In the genomic region with DNA sequence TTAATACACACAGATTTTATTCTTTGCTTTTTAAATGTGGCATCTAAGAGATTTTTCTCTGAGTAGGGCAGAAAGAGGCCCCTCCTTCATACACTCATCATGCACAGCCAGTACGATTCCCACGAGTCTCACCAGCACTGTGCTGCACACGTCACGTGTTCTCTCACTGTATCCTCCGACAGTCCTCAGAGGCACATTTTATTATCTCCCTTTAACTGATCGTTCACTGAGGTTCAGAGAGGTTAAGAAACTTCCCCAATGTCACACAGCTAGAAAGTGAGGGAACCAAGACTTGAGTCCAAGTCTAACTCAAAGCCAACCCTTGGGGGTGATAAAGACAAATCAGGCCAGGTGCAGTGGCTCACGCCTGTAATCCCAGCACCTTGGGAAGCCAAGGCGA, we compare ENCODE assay signal across 24 cellular contexts.
DNase-seq lines count a peak whose midpoint lies in the region; ATAC-seq, FAIRE-seq and TF ChIP-seq lines count a peak whose summit lies in the region.
"Had no signal": no experiment of that assay in that cellular context is flagged by ENCODE, and none has a peak within 500 bp of the region (broad histone marks: within the 10 kb centered on the region; RNA-seq: fewer than 3 reads in every experiment).

No MANE protein-coding gene starts in this region.

- H3K4me1 Mint-ChIP-seq in activated CD4-positive, alpha-beta T cell treated with anti-CD3 and anti-CD28 coated beads, Interleukin-2, amount 10 ng/mL, durations not matched to agents 24 days and 14 days: peaks cover 16% of the 10 kb centered on the region
- H3K4me1 Mint-ChIP-seq in activated T-helper 1 cell treated with anti-CD3 and anti-CD28 coated beads, Interleukin-12 subunit alpha, Interleukin-12 subunit beta, Interleukin-2, Interleukin-4 antibody, amounts not matched to agents 30 ng/mL and 10 ng/mL and 1 ng/mL, durations not matched to agents 14 hours and 24 hours and 36 hours (ENCODE audit: low read depth): peaks cover 37% of the 10 kb centered on the region
- H3K4me1 Mint-ChIP-seq in stimulated activated memory B cell treated with anti-CD40 and anti-IgM and Interleukin-4, amounts not matched to agents 10 μg/mL and 1 μg/mL and 100 μg/mL, for 72 hours: peaks cover 17% of the 10 kb centered on the region

- peaks cover 46% of the 10 kb centered on the region for H3K36me3 Mint-ChIP-seq in activated CD4-positive, alpha-beta T cell treated with anti-CD3 and anti-CD28 coated beads, Interleukin-2, amount 10 ng/mL, durations not matched to agents 24 days and 14 days (ENCODE audit: low read depth)
- peaks cover 45% of the 10 kb centered on the region for H3K36me3 Mint-ChIP-seq in activated T-helper 1 cell treated with anti-CD3 and anti-CD28 coated beads, Interleukin-12 subunit alpha, Interleukin-12 subunit beta, Interleukin-2, Interleukin-4 antibody, amounts not matched to agents 30 ng/mL and 10 ng/mL and 1 ng/mL, durations not matched to agents 14 hours and 24 hours and 36 hours (ENCODE audit: low read depth)
- peaks cover 51% of the 10 kb centered on the region for H3K36me3 Mint-ChIP-seq in stimulated activated memory B cell treated with anti-CD40 and anti-IgM and Interleukin-4, amounts not matched to agents 10 μg/mL and 1 μg/mL and 100 μg/mL, for 72 hours

- DNase-seq in activated CD4-positive, alpha-beta T cell treated with anti-CD3 and anti-CD28 coated beads, Interleukin-2, amount 10 ng/mL, durations not matched to agents 24 days and 14 days: no peak
- no peak for DNase-seq in activated CD4-positive, alpha-beta T cell treated with anti-CD3 and anti-CD28 coated beads for 4 hours
- DNase-seq in activated T-helper 1 cell treated with anti-CD3 and anti-CD28 coated beads, Interleukin-12 subunit alpha, Interleukin-12 subunit beta, Interleukin-2, Interleukin-4 antibody, amounts not matched to agents 30 ng/mL and 10 ng/mL and 1 ng/mL, durations not matched to agents 14 hours and 24 hours and 36 hours (ENCODE audit: low spot score): no peak
- DNase-seq in foreskin melanocyte (peak; percentile 44), NCI-H226 (no peak), GM19240 (ENCODE audit: insufficient read length, low spot score) (no peak), D721Med (ENCODE audit: insufficient read length, low spot score) (no peak)
- DNase-seq: activated gamma-delta T cell treated with Interleukin-2 at 50 U/mL for 16 hours; effector CD4-positive, alpha-beta T cell; HCEC 1CT; kidney glomerular epithelial cell; mesenchymal stem cell; naive B cell; NCI-H1048; NCI-H2029; NCI-H510A; stimulated activated CD4-positive, alpha-beta T cell treated with anti-CD3 and anti-CD28 coated beads, Interleukin-2, amount 100 ng/mL, for 24 hours; stimulated activated naive CD4-positive, alpha-beta T cell treated with Interleukin-2 at 50 U/mL for 16 hours; T1000 had no signal

- no peak overlapping the region for H3K4me3 Mint-ChIP-seq in activated CD4-positive, alpha-beta T cell treated with anti-CD3 and anti-CD28 coated beads, Interleukin-2, amount 10 ng/mL, durations not matched to agents 24 days and 14 days
- H3K4me3 Mint-ChIP-seq in activated T-helper 1 cell treated with anti-CD3 and anti-CD28 coated beads, Interleukin-12 subunit alpha, Interleukin-12 subunit beta, Interleukin-2, Interleukin-4 antibody, amounts not matched to agents 30 ng/mL and 10 ng/mL and 1 ng/mL, durations not matched to agents 14 hours and 24 hours and 36 hours: no peak overlapping the region
- no peak overlapping the region for H3K4me3 Mint-ChIP-seq in stimulated activated memory B cell treated with anti-CD40 and anti-IgM and Interleukin-4, amounts not matched to agents 10 μg/mL and 1 μg/mL and 100 μg/mL, for 72 hours
- H3K4me3 Mint-ChIP-seq: B cell; central memory CD8-positive, alpha-beta T cell; type B pancreatic cell had no signal

- ATAC-seq in stimulated activated memory B cell treated with anti-CD40 and anti-IgM and Interleukin-4, amounts not matched to agents 10 μg/mL and 1 μg/mL and 100 μg/mL, for 72 hours: no peak
- ATAC-seq: esophagus mucosa had no signal

- no peaks in the 10 kb centered on the region for H3K27me3 Mint-ChIP-seq in activated CD4-positive, alpha-beta T cell treated with anti-CD3 and anti-CD28 coated beads, Interleukin-2, amount 10 ng/mL, durations not matched to agents 24 days and 14 days
- no peaks in the 10 kb centered on the region for H3K27me3 Mint-ChIP-seq in activated T-helper 1 cell treated with anti-CD3 and anti-CD28 coated beads, Interleukin-12 subunit alpha, Interleukin-12 subunit beta, Interleukin-2, Interleukin-4 antibody, amounts not matched to agents 30 ng/mL and 10 ng/mL and 1 ng/mL, durations not matched to agents 14 hours and 24 hours and 36 hours (ENCODE audit: insufficient read depth)
- no peaks in the 10 kb centered on the region for H3K27me3 Mint-ChIP-seq in stimulated activated memory B cell treated with anti-CD40 and anti-IgM and Interleukin-4, amounts not matched to agents 10 μg/mL and 1 μg/mL and 100 μg/mL, for 72 hours
- H3K27me3 Mint-ChIP-seq: B cell; central memory CD8-positive, alpha-beta T cell; naive B cell; type B pancreatic cell had no signal

- H3K27ac Mint-ChIP-seq in activated CD4-positive, alpha-beta T cell treated with anti-CD3 and anti-CD28 coated beads, Interleukin-2, amount 10 ng/mL, durations not matched to agents 24 days and 14 days: peak overlapping the region; percentile 46
- H3K27ac Mint-ChIP-seq in activated T-helper 1 cell treated with anti-CD3 and anti-CD28 coated beads, Interleukin-12 subunit alpha, Interleukin-12 subunit beta, Interleukin-2, Interleukin-4 antibody, amounts not matched to agents 30 ng/mL and 10 ng/mL and 1 ng/mL, durations not matched to agents 14 hours and 24 hours and 36 hours: peak overlapping the region; percentile 5
- peak overlapping the region; percentile 22 for H3K27ac Mint-ChIP-seq in stimulated activated memory B cell treated with anti-CD40 and anti-IgM and Interleukin-4, amounts not matched to agents 10 μg/mL and 1 μg/mL and 100 μg/mL, for 72 hours

- no peaks in the 10 kb centered on the region for H3K9me3 Mint-ChIP-seq in activated CD4-positive, alpha-beta T cell treated with anti-CD3 and anti-CD28 coated beads, Interleukin-2, amount 10 ng/mL, durations not matched to agents 24 days and 14 days
- no peaks in the 10 kb centered on the region for H3K9me3 Mint-ChIP-seq in activated T-helper 1 cell treated with anti-CD3 and anti-CD28 coated beads, Interleukin-12 subunit alpha, Interleukin-12 subunit beta, Interleukin-2, Interleukin-4 antibody, amounts not matched to agents 30 ng/mL and 10 ng/mL and 1 ng/mL, durations not matched to agents 14 hours and 24 hours and 36 hours
- H3K9me3 Mint-ChIP-seq in stimulated activated memory B cell treated with anti-CD40 and anti-IgM and Interleukin-4, amounts not matched to agents 10 μg/mL and 1 μg/mL and 100 μg/mL, for 72 hours: no peaks in the 10 kb centered on the region
- H3K9me3 Mint-ChIP-seq: central memory CD8-positive, alpha-beta T cell; naive B cell; type B pancreatic cell had no signal

- TF ChIP-seq CTCF in D721Med (IDR thresholded peaks at IDR 0.05; ENCODE audit: insufficient read depth, missing control alignments): no peak

- intact Hi-C loops in activated CD4-positive, alpha-beta T cell treated with anti-CD3 and anti-CD28 coated beads, Interleukin-2, amount 10 ng/mL, durations not matched to agents 24 days and 14 days (cut with micrococcal nuclease): no loop called here
- intact Hi-C loops in activated T-helper 1 cell treated with anti-CD3 and anti-CD28 coated beads, Interleukin-12 subunit alpha, Interleukin-12 subunit beta, Interleukin-2, Interleukin-4 antibody, amounts not matched to agents 30 ng/mL and 10 ng/mL and 1 ng/mL, durations not matched to agents 14 hours and 24 hours and 36 hours (cut with micrococcal nuclease): no loop called here

- no peak for FAIRE-seq in D721Med (lab: Jason Lieb, UNC)
